ENCODE assay signal across 23 cellular contexts in the genomic region with DNA sequence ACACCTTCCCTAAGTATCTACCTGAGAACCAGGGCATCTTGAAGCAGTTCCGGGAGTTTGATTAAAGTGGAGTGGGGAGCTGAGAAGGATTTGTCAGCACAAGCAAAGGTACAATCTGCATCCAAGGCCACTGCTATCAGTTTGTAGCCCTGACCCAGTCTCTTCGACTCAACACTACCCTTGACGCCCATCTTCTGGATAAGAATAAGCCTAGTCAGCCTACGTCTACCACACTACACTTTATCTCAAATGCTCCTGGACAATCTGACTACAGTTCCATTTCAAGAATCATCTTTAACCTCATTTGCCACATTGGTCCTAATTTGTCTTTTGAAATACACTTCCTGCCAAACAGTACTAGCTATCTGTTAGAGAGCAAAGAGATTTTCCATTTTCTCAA.
"Had no signal": no experiment of that assay in that cellular context is flagged by ENCODE, and none has a peak within 500 bp of the region (broad histone marks: within the 10 kb centered on the region; RNA-seq: fewer than 3 reads in every experiment).

No MANE protein-coding gene starts in this region.

- ATAC-seq: effector memory CD8-positive, alpha-beta T cell; gastrocnemius medialis; heart right ventricle; left cardiac atrium; left lung; left ventricle myocardium superior; lower lobe of right lung; mucosa of descending colon had no signal

- H3K9me3 ChIP-seq: colonic mucosa, esophagus squamous epithelium, gastrocnemius medialis, left lung, lower lobe of right lung, mucosa of descending colon had no signal

- H3K27me3 ChIP-seq: colonic mucosa, esophagus squamous epithelium, gastrocnemius medialis, left lung had no signal

- H3K4me3 ChIP-seq: colonic mucosa, esophagus squamous epithelium, gastrocnemius medialis, heart right ventricle, left lung, lower lobe of right lung, mucosa of descending colon had no signal

- H3K36me3 ChIP-seq: colonic mucosa, esophagus squamous epithelium, gastrocnemius medialis, heart right ventricle, left lung, lower lobe of right lung had no signal

- DNase-seq: colonic mucosa; cortex of kidney; effector CD8-positive, alpha-beta T cell; effector memory CD8-positive, alpha-beta T cell; endodermal cell; esophagus squamous epithelium; foreskin fibroblast; foreskin melanocyte; gastrocnemius medialis; glutamatergic neuron; head of caudate nucleus; heart right ventricle; hippocampal formation; left cardiac atrium; left lung; left ventricle myocardium superior; lower lobe of right lung; mesenchymal stem cell; mucosa of descending colon had no signal

- FAIRE-seq: endometrium, islet of Langerhans, keratinocyte had no signal

- H3K4me1 ChIP-seq: colonic mucosa, esophagus squamous epithelium, gastrocnemius medialis, heart right ventricle, left lung, lower lobe of right lung had no signal

- H3K27ac ChIP-seq: colonic mucosa, epithelial cell of prostate, esophagus squamous epithelium, gastrocnemius medialis, heart right ventricle, left lung, lower lobe of right lung had no signal
